ENCODE assay signal across 1 cellular context in the genomic region with DNA sequence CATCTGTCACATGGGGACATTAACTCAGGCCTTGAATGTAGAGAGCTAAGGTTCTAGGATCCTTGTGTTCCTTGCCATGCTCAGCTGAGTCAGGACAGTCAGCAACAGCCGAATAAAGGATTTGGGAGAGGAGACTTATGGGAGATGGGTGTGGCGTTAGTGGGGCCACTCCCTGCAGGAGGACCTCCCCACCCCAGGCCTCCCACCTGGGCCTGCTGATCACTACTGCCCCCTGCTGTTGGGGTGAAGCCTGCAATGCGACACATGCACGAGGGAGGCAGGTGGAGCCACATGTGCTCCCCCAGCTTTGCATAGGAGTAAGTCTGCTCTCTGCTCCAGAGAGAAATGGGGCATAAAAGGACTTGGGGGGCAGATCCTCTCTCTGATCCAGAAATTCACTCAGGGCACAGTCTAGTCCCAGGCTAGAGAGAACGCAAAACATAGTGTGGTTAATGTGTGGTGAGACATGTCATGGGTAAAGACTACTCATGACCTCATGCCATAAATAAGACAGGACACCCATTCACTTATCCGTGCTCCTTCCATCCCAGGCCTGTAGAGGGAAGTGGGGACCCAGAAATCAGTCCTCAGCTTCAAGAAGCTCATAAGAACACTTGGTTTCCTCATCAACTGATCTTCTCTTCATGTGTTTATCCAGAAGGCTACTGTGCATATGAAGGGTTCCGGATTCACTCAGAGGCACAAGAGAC.
TF ChIP-seq lines count a peak whose summit lies in the region.

No MANE protein-coding gene starts in this region.

TF ChIP-seq in SK-N-SH treated with all-trans-retinoic acid at 6 μM for 48 hours, 23 proteins besides CTCF, POLR2A, EP300 and RAD21 (continued from another document):
- TF ChIP-seq, protein P1, sequence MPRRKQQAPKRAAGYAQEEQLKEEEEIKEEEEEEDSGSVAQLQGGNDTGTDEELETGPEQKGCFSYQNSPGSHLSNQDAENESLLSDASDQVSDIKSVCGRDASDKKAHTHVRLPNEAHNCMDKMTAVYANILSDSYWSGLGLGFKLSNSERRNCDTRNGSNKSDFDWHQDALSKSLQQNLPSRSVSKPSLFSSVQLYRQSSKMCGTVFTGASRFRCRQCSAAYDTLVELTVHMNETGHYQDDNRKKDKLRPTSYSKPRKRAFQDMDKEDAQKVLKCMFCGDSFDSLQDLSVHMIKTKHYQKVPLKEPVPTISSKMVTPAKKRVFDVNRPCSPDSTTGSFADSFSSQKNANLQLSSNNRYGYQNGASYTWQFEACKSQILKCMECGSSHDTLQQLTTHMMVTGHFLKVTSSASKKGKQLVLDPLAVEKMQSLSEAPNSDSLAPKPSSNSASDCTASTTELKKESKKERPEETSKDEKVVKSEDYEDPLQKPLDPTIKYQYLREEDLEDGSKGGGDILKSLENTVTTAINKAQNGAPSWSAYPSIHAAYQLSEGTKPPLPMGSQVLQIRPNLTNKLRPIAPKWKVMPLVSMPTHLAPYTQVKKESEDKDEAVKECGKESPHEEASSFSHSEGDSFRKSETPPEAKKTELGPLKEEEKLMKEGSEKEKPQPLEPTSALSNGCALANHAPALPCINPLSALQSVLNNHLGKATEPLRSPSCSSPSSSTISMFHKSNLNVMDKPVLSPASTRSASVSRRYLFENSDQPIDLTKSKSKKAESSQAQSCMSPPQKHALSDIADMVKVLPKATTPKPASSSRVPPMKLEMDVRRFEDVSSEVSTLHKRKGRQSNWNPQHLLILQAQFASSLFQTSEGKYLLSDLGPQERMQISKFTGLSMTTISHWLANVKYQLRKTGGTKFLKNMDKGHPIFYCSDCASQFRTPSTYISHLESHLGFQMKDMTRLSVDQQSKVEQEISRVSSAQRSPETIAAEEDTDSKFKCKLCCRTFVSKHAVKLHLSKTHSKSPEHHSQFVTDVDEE (CRISPR knock-in tag; IDR thresholded peaks at IDR 0.05) = no peak
- no peak for TF ChIP-seq BACH2 (CRISPR knock-in tag; IDR thresholded peaks at IDR 0.05; ENCODE audit: borderline replicate concordance)
- TF ChIP-seq SNAI2 (CRISPR knock-in tag; IDR thresholded peaks at IDR 0.05) = no peak
- TF ChIP-seq, protein P2, sequence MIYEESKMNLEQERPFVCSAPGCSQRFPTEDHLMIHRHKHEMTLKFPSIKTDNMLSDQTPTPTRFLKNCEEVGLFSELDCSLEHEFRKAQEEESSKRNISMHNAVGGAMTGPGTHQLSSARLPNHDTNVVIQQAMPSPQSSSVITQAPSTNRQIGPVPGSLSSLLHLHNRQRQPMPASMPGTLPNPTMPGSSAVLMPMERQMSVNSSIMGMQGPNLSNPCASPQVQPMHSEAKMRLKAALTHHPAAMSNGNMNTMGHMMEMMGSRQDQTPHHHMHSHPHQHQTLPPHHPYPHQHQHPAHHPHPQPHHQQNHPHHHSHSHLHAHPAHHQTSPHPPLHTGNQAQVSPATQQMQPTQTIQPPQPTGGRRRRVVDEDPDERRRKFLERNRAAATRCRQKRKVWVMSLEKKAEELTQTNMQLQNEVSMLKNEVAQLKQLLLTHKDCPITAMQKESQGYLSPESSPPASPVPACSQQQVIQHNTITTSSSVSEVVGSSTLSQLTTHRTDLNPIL (CRISPR knock-in tag; IDR thresholded peaks at IDR 0.05; ENCODE audit: low read depth) = no peak
